In the genomic region with DNA sequence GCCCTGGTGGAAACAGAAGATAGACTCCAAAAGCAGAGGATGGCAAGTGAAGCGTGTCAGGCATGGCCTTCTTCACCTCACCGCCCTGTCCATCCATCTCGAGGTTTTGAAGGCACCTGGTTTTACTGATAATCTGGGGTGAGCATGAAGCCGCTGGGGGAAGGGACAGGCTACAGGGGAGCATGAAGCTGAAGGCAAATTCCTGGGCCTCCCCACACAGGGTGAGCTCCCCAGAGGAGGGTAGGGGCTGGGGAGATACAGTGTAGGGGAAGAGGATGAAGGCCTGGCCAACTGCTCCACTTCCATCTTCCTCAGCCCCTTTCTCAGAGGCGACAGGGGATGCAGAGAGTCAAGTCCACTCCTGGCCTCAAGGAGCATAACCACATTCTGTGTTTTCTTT, we compare ENCODE assay signal across 27 cellular contexts.
"Had no signal": no experiment of that assay in that cellular context is flagged by ENCODE, and none has a peak within 500 bp of the region (broad histone marks: within the 10 kb centered on the region; RNA-seq: fewer than 3 reads in every experiment).

No MANE protein-coding gene starts in this region.

- H3K27ac ChIP-seq: left ventricle myocardium inferior, pancreas, prostate gland, thoracic aorta, tibial artery, upper lobe of right lung had no signal

- H3K9me3 Mint-ChIP-seq: naive thymus-derived CD4-positive, alpha-beta T cell; natural killer cell treated with Interleukin-12 subunit alpha and Interleukin-12 subunit beta and Interleukin-15 and Interleukin-18, amount 100 ng/mL, for 72 hours; neural crest cell; stimulated activated naive B cell treated with anti-CD40 and anti-IgM and Interleukin-4, amounts not matched to agents 10 μg/mL and 1 μg/mL and 100 μg/mL, for 72 hours had no signal

- H3K4me3 Mint-ChIP-seq: naive thymus-derived CD4-positive, alpha-beta T cell; natural killer cell treated with Interleukin-12 subunit alpha and Interleukin-12 subunit beta and Interleukin-15 and Interleukin-18, amount 100 ng/mL, for 72 hours; neural crest cell; stimulated activated naive B cell treated with anti-CD40 and anti-IgM and Interleukin-4, amounts not matched to agents 10 μg/mL and 1 μg/mL and 100 μg/mL, for 72 hours had no signal

- H3K36me3 ChIP-seq: left ventricle myocardium inferior, pancreas, prostate gland, suprapubic skin, thoracic aorta, tibial artery, upper lobe of right lung had no signal

- H3K27me3 ChIP-seq: pancreas, suprapubic skin, tibial artery, upper lobe of right lung had no signal

- H3K36me3 Mint-ChIP-seq: naive thymus-derived CD4-positive, alpha-beta T cell; natural killer cell treated with Interleukin-12 subunit alpha and Interleukin-12 subunit beta and Interleukin-15 and Interleukin-18, amount 100 ng/mL, for 72 hours; stimulated activated naive B cell treated with anti-CD40 and anti-IgM and Interleukin-4, amounts not matched to agents 10 μg/mL and 1 μg/mL and 100 μg/mL, for 72 hours had no signal

- ATAC-seq: mucosa of descending colon; naive thymus-derived CD4-positive, alpha-beta T cell; natural killer cell treated with Interleukin-12 subunit alpha and Interleukin-12 subunit beta and Interleukin-15 and Interleukin-18, amount 100 ng/mL, for 72 hours; pancreas; right cardiac atrium; sciatic nerve; stimulated activated naive B cell treated with anti-CD40 and anti-IgM and Interleukin-4, amounts not matched to agents 10 μg/mL and 1 μg/mL and 100 μg/mL, for 72 hours; stimulated activated naive CD8-positive, alpha-beta T cell treated with anti-CD3 and anti-CD28 coated beads, Interleukin-15, Interleukin-2, amounts not matched to agents 100 U/mL and 50 U/mL, for 24 hours; upper lobe of right lung had no signal

- H3K4me3 ChIP-seq: left ventricle myocardium inferior, lung, mucosa of descending colon, pancreas, prostate gland, skin epidermis, suprapubic skin, thoracic aorta, tibial artery, upper lobe of right lung had no signal

- H3K27ac Mint-ChIP-seq: naive thymus-derived CD4-positive, alpha-beta T cell; natural killer cell treated with Interleukin-12 subunit alpha and Interleukin-12 subunit beta and Interleukin-15 and Interleukin-18, amount 100 ng/mL, for 72 hours; stimulated activated naive B cell treated with anti-CD40 and anti-IgM and Interleukin-4, amounts not matched to agents 10 μg/mL and 1 μg/mL and 100 μg/mL, for 72 hours had no signal

- DNase-seq: islet precursor cell; left ventricle myocardium inferior; midbrain; mucosa of descending colon; naive thymus-derived CD4-positive, alpha-beta T cell; nucleus accumbens; posterior cingulate gyrus; retina; right cardiac atrium; stimulated activated CD4-positive, alpha-beta T cell treated with anti-CD3 and anti-CD28 coated beads, Interleukin-12 subunit alpha, Interleukin-12 subunit beta, amount 100 ng/mL, for 4 hours; stimulated activated CD4-positive, alpha-beta T cell treated with anti-CD3 and anti-CD28 coated beads, Interleukin-15, amount 100 ng/mL, for 24 hours; stimulated activated CD4-positive, alpha-beta T cell treated with anti-CD3 and anti-CD28 coated beads, Interleukin-2, amount 100 ng/mL, for 24 hours; stimulated activated CD4-positive, alpha-beta T cell treated with anti-CD3 and anti-CD28 coated beads, Interleukin-4, amount 100 ng/mL, for 1 hour; stimulated activated naive B cell treated with anti-CD40 and anti-IgM and Interleukin-4, amounts not matched to agents 10 μg/mL and 1 μg/mL and 100 μg/mL, for 72 hours; stimulated activated naive CD8-positive, alpha-beta T cell treated with anti-CD3 and anti-CD28 coated beads, Interleukin-15, Interleukin-2, amounts not matched to agents 100 U/mL and 50 U/mL, for 24 hours; tibial artery; trophoblast cell; upper lobe of right lung had no signal

- H3K9me3 ChIP-seq: left ventricle myocardium inferior, mucosa of descending colon, pancreas, prostate gland, suprapubic skin, thoracic aorta, tibial artery, upper lobe of right lung had no signal
